31 cellular contexts compared by ENCODE assay signal in genomic region chr7:13948019-13948781, GRCh38. TPM values are rescaled to one million over a fixed set of nuclear protein-coding genes. Genes with fewer than 3 reads are reported as not detected.
DNase-seq lines count a peak whose midpoint lies in the region; ATAC-seq and TF ChIP-seq lines count a peak whose summit lies in the region.
"Had no signal": no experiment of that assay in that cellular context is flagged by ENCODE, and none has a peak within 500 bp of the region (broad histone marks: within the 10 kb centered on the region; RNA-seq: fewer than 3 reads in every experiment).

No MANE protein-coding gene starts in this region.

- no peaks in the 10 kb centered on the region for H3K27me3 ChIP-seq in GM06990 (replicated peaks; ENCODE audit: control insufficient read depth, insufficient read depth, low read length)
- no peaks in the 10 kb centered on the region for H3K27me3 ChIP-seq in CD8-positive, alpha-beta memory T cell (ENCODE audit: insufficient read depth, low read length, poor library complexity, severe bottlenecking)
- no peaks in the 10 kb centered on the region for H3K27me3 ChIP-seq in left lung
- H3K27me3 ChIP-seq: ascending aorta, MG63 had no signal

- no peak overlapping the region for H3K27ac ChIP-seq in CD8-positive, alpha-beta memory T cell (ENCODE audit: low read depth, low read length)
- H3K27ac ChIP-seq in left lung: peak overlapping the region in 1 of 2 donors; percentile 5
- H3K27ac ChIP-seq: ascending aorta, coronary artery, epithelial cell of prostate, RWPE1, SK-N-MC had no signal

- no peaks in the 10 kb centered on the region for H3K4me1 ChIP-seq in CD8-positive, alpha-beta memory T cell (ENCODE audit: insufficient read depth, low read length)
- H3K4me1 ChIP-seq in left lung: peaks cover 0 to 8% of the 10 kb centered on the region in 2 donors
- H3K4me1 ChIP-seq: ascending aorta had no signal

- CTCF ChIA-PET in CD8-positive, alpha-beta memory T cell (lab: Charles Lee): no interaction called here

- H3K27ac Mint-ChIP-seq in CD8-positive, alpha-beta memory T cell: peak overlapping the region in 1 of 8 donors; percentile 49
- H3K27ac Mint-ChIP-seq: activated CD8-positive, alpha-beta memory T cell treated with anti-CD3 and anti-CD28 coated beads, Interleukin-2, amount 10 ng/mL, durations not matched to agents 7 days and 5 days; activated naive CD8-positive, alpha-beta T cell treated with anti-CD3 and anti-CD28 coated beads, Interleukin-2, amount 10 ng/mL, durations not matched to agents 7 days and 5 days; CD4-positive, alpha-beta T cell; naive thymus-derived CD8-positive, alpha-beta T cell; stimulated activated effector memory CD8-positive, alpha-beta T cell treated with anti-CD3 and anti-CD28 coated beads, Interleukin-12 subunit alpha, Interleukin-12 subunit beta, amount 100 ng/mL, for 72 hours; T-helper 17 cell had no signal

- H3K4me3 Mint-ChIP-seq in CD8-positive, alpha-beta memory T cell: no peak overlapping the region
- H3K4me3 Mint-ChIP-seq: activated CD8-positive, alpha-beta memory T cell treated with anti-CD3 and anti-CD28 coated beads, Interleukin-2, amount 10 ng/mL, durations not matched to agents 7 days and 5 days; activated naive CD8-positive, alpha-beta T cell treated with anti-CD3 and anti-CD28 coated beads, Interleukin-2, amount 10 ng/mL, durations not matched to agents 7 days and 5 days; activated T-cell treated with anti-CD3 and anti-CD28 coated beads, Interleukin-2, amount 50 U/mL, for 4 hours; CD4-positive, alpha-beta T cell; naive thymus-derived CD8-positive, alpha-beta T cell; stimulated activated effector memory CD8-positive, alpha-beta T cell treated with anti-CD3 and anti-CD28 coated beads, Interleukin-12 subunit alpha, Interleukin-12 subunit beta, amount 100 ng/mL, for 72 hours; T-helper 17 cell had no signal

- no peaks in the 10 kb centered on the region for H3K36me3 ChIP-seq in GM06990 (ENCODE audit: control insufficient read depth, insufficient read depth, low read length)
- no peaks in the 10 kb centered on the region for H3K36me3 ChIP-seq in CD8-positive, alpha-beta memory T cell (ENCODE audit: insufficient read depth, low read length)
- no peaks in the 10 kb centered on the region for H3K36me3 ChIP-seq in left lung
- H3K36me3 ChIP-seq: ascending aorta, MG63 had no signal

- peaks cover 0 to 2% (median 0%) of the 10 kb centered on the region in 5 donors for H3K9me3 Mint-ChIP-seq in CD8-positive, alpha-beta memory T cell
- H3K9me3 Mint-ChIP-seq: activated naive CD8-positive, alpha-beta T cell treated with anti-CD3 and anti-CD28 coated beads, Interleukin-2, amount 10 ng/mL, durations not matched to agents 7 days and 5 days; activated T-cell treated with anti-CD3 and anti-CD28 coated beads, Interleukin-2, amount 50 U/mL, for 4 hours; CD4-positive, alpha-beta T cell; stimulated activated effector memory CD8-positive, alpha-beta T cell treated with anti-CD3 and anti-CD28 coated beads, Interleukin-12 subunit alpha, Interleukin-12 subunit beta, amount 100 ng/mL, for 72 hours had no signal

- H3K4me3 ChIP-seq in GM06990 (replicated peaks; ENCODE audit: low read depth, low read length) (no peak overlapping the region), left lung (no peak overlapping the region)
- H3K4me3 ChIP-seq in CD8-positive, alpha-beta memory T cell (ENCODE audit: low read length): no peak overlapping the region
- H3K4me3 ChIP-seq: ascending aorta, coronary artery, MG63, SK-N-MC had no signal

- no peaks in the 10 kb centered on the region for H3K4me1 Mint-ChIP-seq in CD8-positive, alpha-beta memory T cell
- H3K4me1 Mint-ChIP-seq: activated CD8-positive, alpha-beta memory T cell treated with anti-CD3 and anti-CD28 coated beads, Interleukin-2, amount 10 ng/mL, durations not matched to agents 7 days and 5 days; activated naive CD8-positive, alpha-beta T cell treated with anti-CD3 and anti-CD28 coated beads, Interleukin-2, amount 10 ng/mL, durations not matched to agents 7 days and 5 days; naive thymus-derived CD8-positive, alpha-beta T cell; stimulated activated effector memory CD8-positive, alpha-beta T cell treated with anti-CD3 and anti-CD28 coated beads, Interleukin-12 subunit alpha, Interleukin-12 subunit beta, amount 100 ng/mL, for 72 hours; T-helper 17 cell had no signal

- TF ChIP-seq CTCF in GM06990 (IDR thresholded peaks at IDR 0.05; ENCODE audit: insufficient read depth, low read length, poor library complexity, severe bottlenecking) (no peak), left lung (IDR thresholded peaks at IDR 0.05) (no peak)

- ATAC-seq in HG03432 (IDR thresholded peaks at IDR 0.05; ENCODE audit: unreplicated experiment): peak; percentile 48
- ATAC-seq in HG03095 (IDR thresholded peaks at IDR 0.05; ENCODE audit: unreplicated experiment): no peak
- no peak for ATAC-seq in left lung
- no peak for ATAC-seq in GM18519 (IDR thresholded peaks at IDR 0.05; ENCODE audit: low FRiP score, unreplicated experiment)
- ATAC-seq: activated CD8-positive, alpha-beta memory T cell treated with anti-CD3 and anti-CD28 coated beads, Interleukin-2, amount 10 ng/mL, durations not matched to agents 7 days and 5 days; activated T-cell treated with anti-CD3 and anti-CD28 coated beads, Interleukin-2, amount 50 U/mL, for 4 hours; HCT116; left ventricle myocardium superior; naive thymus-derived CD8-positive, alpha-beta T cell; stimulated activated effector memory CD8-positive, alpha-beta T cell treated with anti-CD3 and anti-CD28 coated beads, Interleukin-12 subunit alpha, Interleukin-12 subunit beta, amount 100 ng/mL, for 72 hours; T-helper 17 cell had no signal

- intact Hi-C loops in left lung (cut with DNase I): no loop called here

- peak; percentile 2 for DNase-seq in GM06990 (ENCODE audit: extremely low read depth, insufficient read length)
- peak; percentile 28 for DNase-seq in RPMI7951 (ENCODE audit: low read depth)
- DNase-seq in left kidney (ENCODE audit: low read depth, low spot score): peak; percentile 35
- DNase-seq in CD8-positive, alpha-beta memory T cell: no peak
- no peak for DNase-seq in left lung
- DNase-seq: activated CD8-positive, alpha-beta memory T cell treated with anti-CD3 and anti-CD28 coated beads, Interleukin-2, amount 10 ng/mL, durations not matched to agents 7 days and 5 days; activated gamma-delta T cell; activated naive CD8-positive, alpha-beta T cell treated with anti-CD3 and anti-CD28 coated beads, Interleukin-2, amount 10 ng/mL, durations not matched to agents 7 days and 5 days; activated T-cell treated with anti-CD3 and anti-CD28 coated beads, Interleukin-2, amount 50 U/mL, for 4 hours; CD4-positive, alpha-beta T cell; effector memory CD4-positive, alpha-beta T cell; KBM-7; left ventricle myocardium superior; MG63; naive thymus-derived CD8-positive, alpha-beta T cell; NCI-H1105 treated with DMSO at 0.1 percent for 48 hours; NCI-H2029 treated with DMSO at 0.1 percent for 48 hours; NCI-H748 treated with DMSO at 0.1 percent for 48 hours; occipital lobe; T-helper 17 cell; trophoblast cell had no signal

- no peaks in the 10 kb centered on the region for H3K9me3 ChIP-seq in CD8-positive, alpha-beta memory T cell (ENCODE audit: low read length)
- H3K9me3 ChIP-seq in left lung: no peaks in the 10 kb centered on the region
- H3K9me3 ChIP-seq: ascending aorta, MG63 had no signal

- H3K27me3 Mint-ChIP-seq in CD8-positive, alpha-beta memory T cell: no peaks in the 10 kb centered on the region
- H3K27me3 Mint-ChIP-seq: activated CD8-positive, alpha-beta memory T cell treated with anti-CD3 and anti-CD28 coated beads, Interleukin-2, amount 10 ng/mL, durations not matched to agents 7 days and 5 days; activated naive CD8-positive, alpha-beta T cell treated with anti-CD3 and anti-CD28 coated beads, Interleukin-2, amount 10 ng/mL, durations not matched to agents 7 days and 5 days; CD4-positive, alpha-beta T cell; naive thymus-derived CD8-positive, alpha-beta T cell; T-helper 17 cell had no signal

- no peaks in the 10 kb centered on the region for H3K36me3 Mint-ChIP-seq in CD8-positive, alpha-beta memory T cell
- H3K36me3 Mint-ChIP-seq: activated CD8-positive, alpha-beta memory T cell treated with anti-CD3 and anti-CD28 coated beads, Interleukin-2, amount 10 ng/mL, durations not matched to agents 7 days and 5 days; activated naive CD8-positive, alpha-beta T cell treated with anti-CD3 and anti-CD28 coated beads, Interleukin-2, amount 10 ng/mL, durations not matched to agents 7 days and 5 days; naive thymus-derived CD8-positive, alpha-beta T cell; stimulated activated effector memory CD8-positive, alpha-beta T cell treated with anti-CD3 and anti-CD28 coated beads, Interleukin-12 subunit alpha, Interleukin-12 subunit beta, amount 100 ng/mL, for 72 hours had no signal

- POLR2A ChIA-PET in CD8-positive, alpha-beta memory T cell (lab: Charles Lee): no interaction called here

RNA-seq across cellular contexts. Expression of gene ETV1, which starts 41.3 kb away (rescaled TPM):
- 91.5 and 128 TPM in 2 replicates for total RNA-seq in RPMI7951 (2014; rRNA removed; shearing (Covaris generic))
- total RNA-seq in CD8-positive, alpha-beta memory T cell: under 1 TPM; 0.31 TPM
- 1.7 TPM for polyA plus RNA-seq in CD8-positive, alpha-beta memory T cell
- total RNA-seq in left lung: 100 to 1,000 TPM in 1 of 2 donors, 10 to 100 TPM in 1; 61.6 to 134 TPM
- total RNA-seq: CD4-positive, alpha-beta T cell; naive thymus-derived CD8-positive, alpha-beta T cell had no signal
- polyA plus RNA-seq: naive thymus-derived CD8-positive, alpha-beta T cell had no signal

Comparison
In these comparisons a context has a peak if more than half of its experiments do, and no peak if none do; other contexts are left out.
1. DNase-seq: peak in GM06990 (single experiment), RPMI7951 (single experiment) and left kidney (single experiment); none in CD8-positive, alpha-beta memory T cell (0 of 5) and left lung (0 of 2).
2. RNA of gene ETV1, which starts 41.3 kb away (total RNA-seq): 61.6 to 134 TPM in left lung and 91.5 to 128 TPM in RPMI7951; 0.31 TPM in CD8-positive, alpha-beta memory T cell; every median in the first group is over 10 times any median in the second.